23 cellular contexts compared by ENCODE assay signal in genomic region chr15:27412413-27412812, GRCh38.
DNase-seq lines count a peak whose midpoint lies in the region; ATAC-seq and TF ChIP-seq lines count a peak whose summit lies in the region.
"Had no signal": no experiment of that assay in that cellular context is flagged by ENCODE, and none has a peak within 500 bp of the region (broad histone marks: within the 10 kb centered on the region; RNA-seq: fewer than 3 reads in every experiment).

No MANE protein-coding gene starts in this region.

- H3K4me3 ChIP-seq in iPS-18a (ENCODE audit: low read length) (no peak overlapping the region), foreskin fibroblast (ENCODE audit: low read depth in 1 of 2, low read length in 2 of 2) (no peak overlapping the region)
- H3K4me3 ChIP-seq: SJCRH30, thoracic aorta had no signal

- DNase-seq in DMS53 treated with DMSO at 0.1 percent for 48 hours (lab: John Stamatoyannopoulos, UW; ENCODE audit: unreplicated experiment) (peak; percentile 73), NCI-H1092 (lab: John Stamatoyannopoulos, UW) (peak; percentile 27), NCI-H774 (lab: John Stamatoyannopoulos, UW) (peak; percentile 47), C1 segment of cervical spinal cord (lab: John Stamatoyannopoulos, UW) (no peak), foreskin fibroblast (no peak)
- DNase-seq: activated CD4-positive, alpha-beta memory T cell treated with anti-CD3 and anti-CD28 coated beads for 36 hours; activated naive CD4-positive, alpha-beta T cell; activated T-cell treated with anti-CD3 and anti-CD28 coated beads for 4 hours; amniotic stem cell; CD4-positive, alpha-beta T cell; DND-41; GOT3; KG1; kidney glomerular epithelial cell; naive thymus-derived CD4-positive, alpha-beta T cell; NCI-H1930; SJCRH30; T-helper 1 cell; WERI-Rb-1 had no signal

- peaks cover 34% of the 10 kb centered on the region for H3K4me1 ChIP-seq in iPS-18a (ENCODE audit: control insufficient read depth, low read depth, low read length)
- H3K4me1 ChIP-seq: SJCRH30 had no signal

- TF ChIP-seq CTCF in foreskin fibroblast (IDR thresholded peaks at IDR 0.05; ENCODE audit: low read depth, low read length) = no peak

- no peak overlapping the region for H3K27ac ChIP-seq in iPS-18a (ENCODE audit: low read length)
- H3K27ac ChIP-seq: SJCRH30, thoracic aorta, WERI-Rb-1 had no signal

- H3K27me3 ChIP-seq in iPS-18a (ENCODE audit: control insufficient read depth, insufficient read depth, low read length) = peaks cover 3% of the 10 kb centered on the region
- H3K27me3 ChIP-seq: SJCRH30 had no signal

- peak overlapping the region; percentile 24 for H3K9ac ChIP-seq in iPS-18a (ENCODE audit: low read length)

- H3K9me3 ChIP-seq in iPS-18a (ENCODE audit: control insufficient read depth, low read depth, low read length) = no peaks in the 10 kb centered on the region
- H3K9me3 ChIP-seq: SJCRH30, thoracic aorta had no signal

- no peaks in the 10 kb centered on the region for H3K36me3 ChIP-seq in iPS-18a (ENCODE audit: control insufficient read depth, low read depth, low read length)
- H3K36me3 ChIP-seq: SJCRH30, thoracic aorta, WERI-Rb-1 had no signal

- ATAC-seq in GM19035 (IDR thresholded peaks at IDR 0.05; ENCODE audit: unreplicated experiment) = no peak
- ATAC-seq: naive thymus-derived CD4-positive, alpha-beta T cell; stimulated activated memory B cell treated with anti-CD40 and anti-IgM and Interleukin-4, amounts not matched to agents 10 μg/mL and 1 μg/mL and 100 μg/mL, for 72 hours had no signal

Comparison
In these comparisons a context has a peak if more than half of its experiments do, and no peak if none do; other contexts are left out.
1. DNase-seq: peak in DMS53 treated with DMSO at 0.1 percent for 48 hours (single experiment), NCI-H1092 (single experiment) and NCI-H774 (single experiment); none in C1 segment of cervical spinal cord (0 of 14) and foreskin fibroblast (0 of 2).